ENCODE assay signal across 1 cellular context in the genomic region with DNA sequence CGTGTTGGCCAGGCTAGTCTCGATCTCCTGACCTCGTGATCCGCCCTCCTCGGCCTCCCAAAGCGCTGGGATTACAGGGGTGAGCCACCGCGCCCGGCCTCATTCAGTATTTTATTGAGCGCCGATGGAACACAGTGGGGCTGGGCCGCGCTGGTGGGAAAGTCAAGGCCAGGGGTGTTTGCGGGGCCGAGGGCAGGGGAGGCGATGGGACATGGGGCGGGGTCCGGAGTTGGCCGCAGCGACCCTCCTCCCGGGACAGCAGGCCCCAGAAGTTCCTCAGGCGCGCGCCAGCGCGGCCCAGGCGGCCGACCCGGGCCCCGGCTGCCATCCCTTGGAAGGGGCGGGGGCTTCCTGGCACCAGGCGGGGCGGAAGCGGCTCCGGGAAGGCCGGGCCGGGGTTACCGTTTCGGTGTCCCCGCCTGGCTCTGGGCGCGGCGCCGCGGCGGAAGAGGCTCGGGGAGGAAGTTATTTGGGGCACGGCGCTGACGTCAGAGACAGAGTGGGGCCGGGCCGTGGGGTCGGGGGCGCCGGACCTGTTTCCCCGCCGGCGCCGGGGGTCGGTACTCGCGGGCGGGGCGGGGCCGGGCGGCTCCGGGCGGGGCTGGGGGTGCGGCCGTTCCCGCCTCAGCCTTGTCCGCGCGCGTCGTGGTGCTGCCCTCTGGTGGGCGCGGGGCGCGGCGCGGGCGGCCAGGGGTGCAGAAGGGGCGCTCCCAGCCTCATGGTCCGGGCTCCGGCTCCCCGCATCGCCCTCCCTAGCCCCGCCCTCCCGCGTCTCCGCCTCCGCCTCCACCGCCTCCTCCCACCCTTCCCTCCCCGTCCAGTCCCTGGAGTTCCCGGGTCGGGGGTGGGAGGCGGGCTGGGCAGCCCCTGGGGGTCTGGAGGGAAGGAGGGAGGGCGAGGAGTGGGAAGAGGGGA.
TF ChIP-seq lines count a peak whose summit lies in the region.

No MANE protein-coding gene starts in this region.

TF ChIP-seq in K562, 482 proteins besides CTCF, POLR2A, EP300 and RAD21 (continues in another document):
- TF ChIP-seq ESRRA (IDR thresholded peaks at IDR 0.05; ENCODE audit: borderline replicate concordance, low read depth) (0 out of 2 replicates have a peak, but pooled peaks have one; percentile 33), ZNF511 (CRISPR knock-in tag; IDR thresholded peaks at IDR 0.05) (peak; percentile 19; the same call in 1 of the 2 replicates), CBX1 (IDR thresholded peaks at IDR 0.05; ENCODE audit: low read depth) (0 out of 2 replicates have a peak, but pooled peaks have one; percentile 31), E2F5 (CRISPR knock-in tag; IDR thresholded peaks at IDR 0.05) (no peak), SPI1 (IDR thresholded peaks at IDR 0.05; ENCODE audit: borderline replicate concordance, low read depth, low read length) (peak; percentile 36; the same call in 1 of the 2 replicates), SNIP1 (IDR thresholded peaks at IDR 0.05; ENCODE audit: low read depth) (no peak), GTF2F1 (IDR thresholded peaks at IDR 0.05; ENCODE audit: low read depth, low read length) (no peak), ATF1 (CRISPR knock-in tag; IDR thresholded peaks at IDR 0.05) (peak; percentile 78), ATF1 (tag; IDR thresholded peaks at IDR 0.05) (peak; percentile 84), XRCC5 (IDR thresholded peaks at IDR 0.05; ENCODE audit: low read depth, low read length) (0 out of 2 replicates have a peak, but pooled peaks have one; percentile 55), DMBX1 (CRISPR knock-in tag; IDR thresholded peaks at IDR 0.05; ENCODE audit: borderline replicate concordance) (peak; percentile 27; the same call in 1 of the 2 replicates), GTF2A2 (tag; IDR thresholded peaks at IDR 0.05) (no peak), NFRKB (IDR thresholded peaks at IDR 0.05; ENCODE audit: low read depth) (no peak), EWSR1 (IDR thresholded peaks at IDR 0.05; ENCODE audit: borderline replicate concordance, low read depth, partially characterized antibody) (no peak), ZNF23 (CRISPR knock-in tag; IDR thresholded peaks at IDR 0.05) (no peak), GABPA (tag; conservative IDR thresholded peaks at IDR 0.05; ENCODE audit: low read depth) (peak; percentile 100), RFX5 (IDR thresholded peaks at IDR 0.05; ENCODE audit: low read depth, low read length) (no peak), PCBP1 (IDR thresholded peaks at IDR 0.05; ENCODE audit: low read depth, low read length, poor library complexity, severe bottlenecking) (no peak)
- TF ChIP-seq, protein P1, sequence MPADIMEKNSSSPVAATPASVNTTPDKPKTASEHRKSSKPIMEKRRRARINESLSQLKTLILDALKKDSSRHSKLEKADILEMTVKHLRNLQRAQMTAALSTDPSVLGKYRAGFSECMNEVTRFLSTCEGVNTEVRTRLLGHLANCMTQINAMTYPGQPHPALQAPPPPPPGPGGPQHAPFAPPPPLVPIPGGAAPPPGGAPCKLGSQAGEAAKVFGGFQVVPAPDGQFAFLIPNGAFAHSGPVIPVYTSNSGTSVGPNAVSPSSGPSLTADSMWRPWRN (IDR thresholded peaks at IDR 0.05; ENCODE audit: low read depth): no peak
- TF ChIP-seq, protein P2, sequence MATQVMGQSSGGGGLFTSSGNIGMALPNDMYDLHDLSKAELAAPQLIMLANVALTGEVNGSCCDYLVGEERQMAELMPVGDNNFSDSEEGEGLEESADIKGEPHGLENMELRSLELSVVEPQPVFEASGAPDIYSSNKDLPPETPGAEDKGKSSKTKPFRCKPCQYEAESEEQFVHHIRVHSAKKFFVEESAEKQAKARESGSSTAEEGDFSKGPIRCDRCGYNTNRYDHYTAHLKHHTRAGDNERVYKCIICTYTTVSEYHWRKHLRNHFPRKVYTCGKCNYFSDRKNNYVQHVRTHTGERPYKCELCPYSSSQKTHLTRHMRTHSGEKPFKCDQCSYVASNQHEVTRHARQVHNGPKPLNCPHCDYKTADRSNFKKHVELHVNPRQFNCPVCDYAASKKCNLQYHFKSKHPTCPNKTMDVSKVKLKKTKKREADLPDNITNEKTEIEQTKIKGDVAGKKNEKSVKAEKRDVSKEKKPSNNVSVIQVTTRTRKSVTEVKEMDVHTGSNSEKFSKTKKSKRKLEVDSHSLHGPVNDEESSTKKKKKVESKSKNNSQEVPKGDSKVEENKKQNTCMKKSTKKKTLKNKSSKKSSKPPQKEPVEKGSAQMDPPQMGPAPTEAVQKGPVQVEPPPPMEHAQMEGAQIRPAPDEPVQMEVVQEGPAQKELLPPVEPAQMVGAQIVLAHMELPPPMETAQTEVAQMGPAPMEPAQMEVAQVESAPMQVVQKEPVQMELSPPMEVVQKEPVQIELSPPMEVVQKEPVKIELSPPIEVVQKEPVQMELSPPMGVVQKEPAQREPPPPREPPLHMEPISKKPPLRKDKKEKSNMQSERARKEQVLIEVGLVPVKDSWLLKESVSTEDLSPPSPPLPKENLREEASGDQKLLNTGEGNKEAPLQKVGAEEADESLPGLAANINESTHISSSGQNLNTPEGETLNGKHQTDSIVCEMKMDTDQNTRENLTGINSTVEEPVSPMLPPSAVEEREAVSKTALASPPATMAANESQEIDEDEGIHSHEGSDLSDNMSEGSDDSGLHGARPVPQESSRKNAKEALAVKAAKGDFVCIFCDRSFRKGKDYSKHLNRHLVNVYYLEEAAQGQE (CRISPR knock-in tag; IDR thresholded peaks at IDR 0.05; ENCODE audit: low read depth): no peak
- TF ChIP-seq, protein P3, sequence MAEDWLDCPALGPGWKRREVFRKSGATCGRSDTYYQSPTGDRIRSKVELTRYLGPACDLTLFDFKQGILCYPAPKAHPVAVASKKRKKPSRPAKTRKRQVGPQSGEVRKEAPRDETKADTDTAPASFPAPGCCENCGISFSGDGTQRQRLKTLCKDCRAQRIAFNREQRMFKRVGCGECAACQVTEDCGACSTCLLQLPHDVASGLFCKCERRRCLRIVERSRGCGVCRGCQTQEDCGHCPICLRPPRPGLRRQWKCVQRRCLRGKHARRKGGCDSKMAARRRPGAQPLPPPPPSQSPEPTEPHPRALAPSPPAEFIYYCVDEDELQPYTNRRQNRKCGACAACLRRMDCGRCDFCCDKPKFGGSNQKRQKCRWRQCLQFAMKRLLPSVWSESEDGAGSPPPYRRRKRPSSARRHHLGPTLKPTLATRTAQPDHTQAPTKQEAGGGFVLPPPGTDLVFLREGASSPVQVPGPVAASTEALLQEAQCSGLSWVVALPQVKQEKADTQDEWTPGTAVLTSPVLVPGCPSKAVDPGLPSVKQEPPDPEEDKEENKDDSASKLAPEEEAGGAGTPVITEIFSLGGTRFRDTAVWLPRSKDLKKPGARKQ (CRISPR knock-in tag; IDR thresholded peaks at IDR 0.05): no peak
- TF ChIP-seq, protein P4, sequence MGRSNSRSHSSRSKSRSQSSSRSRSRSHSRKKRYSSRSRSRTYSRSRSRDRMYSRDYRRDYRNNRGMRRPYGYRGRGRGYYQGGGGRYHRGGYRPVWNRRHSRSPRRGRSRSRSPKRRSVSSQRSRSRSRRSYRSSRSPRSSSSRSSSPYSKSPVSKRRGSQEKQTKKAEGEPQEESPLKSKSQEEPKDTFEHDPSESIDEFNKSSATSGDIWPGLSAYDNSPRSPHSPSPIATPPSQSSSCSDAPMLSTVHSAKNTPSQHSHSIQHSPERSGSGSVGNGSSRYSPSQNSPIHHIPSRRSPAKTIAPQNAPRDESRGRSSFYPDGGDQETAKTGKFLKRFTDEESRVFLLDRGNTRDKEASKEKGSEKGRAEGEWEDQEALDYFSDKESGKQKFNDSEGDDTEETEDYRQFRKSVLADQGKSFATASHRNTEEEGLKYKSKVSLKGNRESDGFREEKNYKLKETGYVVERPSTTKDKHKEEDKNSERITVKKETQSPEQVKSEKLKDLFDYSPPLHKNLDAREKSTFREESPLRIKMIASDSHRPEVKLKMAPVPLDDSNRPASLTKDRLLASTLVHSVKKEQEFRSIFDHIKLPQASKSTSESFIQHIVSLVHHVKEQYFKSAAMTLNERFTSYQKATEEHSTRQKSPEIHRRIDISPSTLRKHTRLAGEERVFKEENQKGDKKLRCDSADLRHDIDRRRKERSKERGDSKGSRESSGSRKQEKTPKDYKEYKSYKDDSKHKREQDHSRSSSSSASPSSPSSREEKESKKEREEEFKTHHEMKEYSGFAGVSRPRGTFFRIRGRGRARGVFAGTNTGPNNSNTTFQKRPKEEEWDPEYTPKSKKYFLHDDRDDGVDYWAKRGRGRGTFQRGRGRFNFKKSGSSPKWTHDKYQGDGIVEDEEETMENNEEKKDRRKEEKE (IDR thresholded peaks at IDR 0.05; ENCODE audit: borderline replicate concordance in 1 of 2, control insufficient read depth in 1 of 2, low read depth in 2 of 2, low read length in 1 of 2): peak in 1 of 2 experiments; percentile 96; a peak in 2 of 4 replicates
- TF ChIP-seq, protein P5, sequence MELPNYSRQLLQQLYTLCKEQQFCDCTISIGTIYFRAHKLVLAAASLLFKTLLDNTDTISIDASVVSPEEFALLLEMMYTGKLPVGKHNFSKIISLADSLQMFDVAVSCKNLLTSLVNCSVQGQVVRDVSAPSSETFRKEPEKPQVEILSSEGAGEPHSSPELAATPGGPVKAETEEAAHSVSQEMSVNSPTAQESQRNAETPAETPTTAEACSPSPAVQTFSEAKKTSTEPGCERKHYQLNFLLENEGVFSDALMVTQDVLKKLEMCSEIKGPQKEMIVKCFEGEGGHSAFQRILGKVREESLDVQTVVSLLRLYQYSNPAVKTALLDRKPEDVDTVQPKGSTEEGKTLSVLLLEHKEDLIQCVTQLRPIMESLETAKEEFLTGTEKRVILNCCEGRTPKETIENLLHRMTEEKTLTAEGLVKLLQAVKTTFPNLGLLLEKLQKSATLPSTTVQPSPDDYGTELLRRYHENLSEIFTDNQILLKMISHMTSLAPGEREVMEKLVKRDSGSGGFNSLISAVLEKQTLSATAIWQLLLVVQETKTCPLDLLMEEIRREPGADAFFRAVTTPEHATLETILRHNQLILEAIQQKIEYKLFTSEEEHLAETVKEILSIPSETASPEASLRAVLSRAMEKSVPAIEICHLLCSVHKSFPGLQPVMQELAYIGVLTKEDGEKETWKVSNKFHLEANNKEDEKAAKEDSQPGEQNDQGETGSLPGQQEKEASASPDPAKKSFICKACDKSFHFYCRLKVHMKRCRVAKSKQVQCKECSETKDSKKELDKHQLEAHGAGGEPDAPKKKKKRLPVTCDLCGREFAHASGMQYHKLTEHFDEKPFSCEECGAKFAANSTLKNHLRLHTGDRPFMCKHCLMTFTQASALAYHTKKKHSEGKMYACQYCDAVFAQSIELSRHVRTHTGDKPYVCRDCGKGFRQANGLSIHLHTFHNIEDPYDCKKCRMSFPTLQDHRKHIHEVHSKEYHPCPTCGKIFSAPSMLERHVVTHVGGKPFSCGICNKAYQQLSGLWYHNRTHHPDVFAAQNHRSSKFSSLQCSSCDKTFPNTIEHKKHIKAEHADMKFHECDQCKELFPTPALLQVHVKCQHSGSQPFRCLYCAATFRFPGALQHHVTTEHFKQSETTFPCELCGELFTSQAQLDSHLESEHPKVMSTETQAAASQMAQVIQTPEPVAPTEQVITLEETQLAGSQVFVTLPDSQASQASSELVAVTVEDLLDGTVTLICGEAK (IDR thresholded peaks at IDR 0.05): peak; percentile 98
- TF ChIP-seq, protein P5 (CRISPR knock-in tag; IDR thresholded peaks at IDR 0.05): no peak
